In genomic region chr11:34655335-34656008, GRCh38 we compare ENCODE assay signal across 11 cellular contexts. TPM values are rescaled to one million over a fixed set of nuclear protein-coding genes. Genes with fewer than 3 reads are reported as not detected.
DNase-seq lines count a peak whose midpoint lies in the region; ATAC-seq, FAIRE-seq and TF ChIP-seq lines count a peak whose summit lies in the region.
"Had no signal": no experiment of that assay in that cellular context is flagged by ENCODE, and none has a peak within 500 bp of the region (broad histone marks: within the 10 kb centered on the region; RNA-seq: fewer than 3 reads in every experiment).

No MANE protein-coding gene starts in this region.

- H4K8ac ChIP-seq in IMR-90 (ENCODE audit: low read depth in 2 of 2, low read length in 2 of 2) = peak overlapping the region; percentile 38 to 86

- H3K4me3 ChIP-seq in ACC112 (ENCODE audit: low read depth, low read length) (no peak overlapping the region), IMR-90 (ENCODE audit: insufficient read depth, low read depth, low read length) (no peak overlapping the region), bronchial epithelial cell (ENCODE audit: low read depth, low read length) (no peak overlapping the region), lower lobe of right lung (no peak overlapping the region)
- H3K4me3 ChIP-seq in CD4-positive, alpha-beta memory T cell (ENCODE audit: low read length in 2 of 2) = no peak overlapping the region
- H3K4me3 ChIP-seq: lung had no signal

- BruUV-seq in IMR-90 (replicated peaks; lab: Mats Ljungman, UMichigan) = no TSS peak

- H3K14ac ChIP-seq in IMR-90 (replicated peaks; ENCODE audit: low read depth, low read length) = peak overlapping the region; percentile 79

- peak overlapping the region; percentile 94 for H3K27ac ChIP-seq in ACC112 (ENCODE audit: low read depth, low read length)
- peak overlapping the region; percentile 57 for H3K27ac ChIP-seq in IMR-90 (ENCODE audit: insufficient read depth, low read length)
- H3K27ac ChIP-seq in lower lobe of right lung = peak overlapping the region; percentile 43
- H3K27ac ChIP-seq in CD4-positive, alpha-beta memory T cell (ENCODE audit: low read depth, low read length) = no peak overlapping the region

- H2BK120ac ChIP-seq in IMR-90 (ENCODE audit: low read depth, low read length) = peak overlapping the region; percentile 96

- peak overlapping the region; percentile 88 for H3K56ac ChIP-seq in IMR-90 (ENCODE audit: extremely low read depth, insufficient read depth, low read length)

- H2BK15ac ChIP-seq in IMR-90 (ENCODE audit: low read depth, low read length) = peak overlapping the region; percentile 86; the same call in 2 of the 3 replicates

- peaks cover 40% of the 10 kb centered on the region for H3K4me1 ChIP-seq in ACC112 (ENCODE audit: control insufficient read depth, insufficient read depth, low read length, unreplicated experiment)
- H3K4me1 ChIP-seq in IMR-90 (ENCODE audit: control insufficient read depth, insufficient read depth, low read length) = peaks cover 10% of the 10 kb centered on the region
- peaks cover 35% of the 10 kb centered on the region for H3K4me1 ChIP-seq in lower lobe of right lung
- peaks cover 25% of the 10 kb centered on the region for H3K4me1 ChIP-seq in CD4-positive, alpha-beta memory T cell (ENCODE audit: insufficient read depth, low read length)

- H3K9me3 Mint-ChIP-seq in CD4-positive, alpha-beta memory T cell = peaks cover 0 to 2% (median 0%) of the 10 kb centered on the region in 8 donors
- H3K9me3 Mint-ChIP-seq: activated naive CD4-positive, alpha-beta T cell treated with anti-CD3 and anti-CD28 coated beads, Interleukin-2, amount 50 U/mL, for 24 hours had no signal

- FAIRE-seq in bronchial epithelial cell (lab: Jason Lieb, UNC) = no peak

- CTCF ChIA-PET in IMR-90 (lab: Yijun Ruan, JAX) = interaction anchor here (1.8 kb wide), 1 partner anchor 69 kb away, joined by 14 read pairs; no protein-coding TSS in a partner anchor
- CTCF ChIA-PET in CD4-positive, alpha-beta memory T cell (lab: Charles Lee; ENCODE audit: partially characterized antibody) = no interaction called here

- H2AK9ac ChIP-seq in IMR-90 (replicated peaks; ENCODE audit: low read depth, low read length, poor library complexity) = peak overlapping the region; percentile 49

- no peaks in the 10 kb centered on the region for H4K20me1 ChIP-seq in IMR-90 (ENCODE audit: insufficient read depth, low read length)

- H2AFZ ChIP-seq in ACC112 (ENCODE audit: low read length, unreplicated experiment) (peak overlapping the region; percentile 33), IMR-90 (replicated peaks; ENCODE audit: low read length, poor library complexity) (peak overlapping the region; percentile 73)

- H3K27ac Mint-ChIP-seq in CD4-positive, alpha-beta memory T cell = no peak overlapping the region
- H3K27ac Mint-ChIP-seq: activated naive CD4-positive, alpha-beta T cell treated with anti-CD3 and anti-CD28 coated beads, Interleukin-2, amount 50 U/mL, for 24 hours; CD4-positive, CD25-positive, alpha-beta regulatory T cell had no signal

- no peak for TF ChIP-seq CTCF in IMR-90 (conservative IDR thresholded peaks at IDR 0.05; ENCODE audit: low read depth, low read length)
- no peak for TF ChIP-seq CTCF in bronchial epithelial cell (IDR thresholded peaks at IDR 0.05; ENCODE audit: insufficient read depth, low read length, severe bottlenecking)
- TF ChIP-seq CTCF in lower lobe of right lung (IDR thresholded peaks at IDR 0.05) = no peak

- no peak overlapping the region for H3K4me3 Mint-ChIP-seq in CD4-positive, alpha-beta memory T cell
- H3K4me3 Mint-ChIP-seq: activated naive CD4-positive, alpha-beta T cell treated with anti-CD3 and anti-CD28 coated beads, Interleukin-2, amount 50 U/mL, for 24 hours; CD4-positive, CD25-positive, alpha-beta regulatory T cell had no signal

- ATAC-seq in IMR-90 (ENCODE audit: low read depth) (peak; percentile 59), lower lobe of right lung (no peak)

- DNase-seq in IMR-90 (peak; percentile 97), bronchial epithelial cell (ENCODE audit: low read depth) (peak; percentile 83), lower lobe of right lung (no peak), NCI-H510A treated with DMSO at 0.1 percent for 48 hours (lab: John Stamatoyannopoulos, UW) (no peak), NCI-H69 (lab: John Stamatoyannopoulos, UW) (no peak), SKM-1 (lab: John Stamatoyannopoulos, UW; ENCODE audit: unreplicated experiment) (no peak)
- no peak for DNase-seq in CD4-positive, alpha-beta memory T cell
- DNase-seq: CD4-positive, CD25-positive, alpha-beta regulatory T cell had no signal

- peaks cover 7 to 15% of the 10 kb centered on the region in 2 donors for H3K27me3 Mint-ChIP-seq in CD4-positive, alpha-beta memory T cell

- no peaks in the 10 kb centered on the region for H3K79me2 ChIP-seq in ACC112 (ENCODE audit: control insufficient read depth, insufficient read depth, low read length, unreplicated experiment)

- H3K36me3 ChIP-seq in ACC112 (ENCODE audit: insufficient read depth, low read length) = no peaks in the 10 kb centered on the region
- H3K36me3 ChIP-seq in IMR-90 (ENCODE audit: control insufficient read depth, insufficient read depth, low read length) = no peaks in the 10 kb centered on the region
- peaks cover 38% of the 10 kb centered on the region for H3K36me3 ChIP-seq in bronchial epithelial cell (ENCODE audit: control insufficient read depth, insufficient read depth, low read length)
- H3K36me3 ChIP-seq in lower lobe of right lung = peaks cover 18% of the 10 kb centered on the region
- no peaks in the 10 kb centered on the region for H3K36me3 ChIP-seq in CD4-positive, alpha-beta memory T cell (ENCODE audit: insufficient read depth, low read length)

- no peak for TF ChIP-seq RAD21 in IMR-90 (IDR thresholded peaks at IDR 0.05; ENCODE audit: low read length)

- H3K36me3 Mint-ChIP-seq in CD4-positive, alpha-beta memory T cell = no peaks in the 10 kb centered on the region
- H3K36me3 Mint-ChIP-seq: activated naive CD4-positive, alpha-beta T cell treated with anti-CD3 and anti-CD28 coated beads, Interleukin-2, amount 50 U/mL, for 24 hours; CD4-positive, CD25-positive, alpha-beta regulatory T cell had no signal

- dilution Hi-C loops in IMR-90 (cut with HindIII; ENCODE audit: low sequenced_read_pairs, unreplicated experiment) = no loop called here

- TF ChIP-seq POLR2A in IMR-90 (IDR thresholded peaks at IDR 0.05; ENCODE audit: low read depth, low read length) = no peak

- H3K4ac ChIP-seq in IMR-90 (ENCODE audit: low read depth, low read length) = peak overlapping the region; percentile 93

- H3K23ac ChIP-seq in IMR-90 (ENCODE audit: low read depth, low read length) = peak overlapping the region; percentile 82

- no peaks in the 10 kb centered on the region for H3K79me1 ChIP-seq in IMR-90 (ENCODE audit: low read depth in 1 of 2, low read length in 2 of 2)

- H3K18ac ChIP-seq in IMR-90 (ENCODE audit: low read depth, low read length) = peak overlapping the region; percentile 70; the same call in 1 of the 2 replicates

- H4K5ac ChIP-seq in IMR-90 (ENCODE audit: low read depth, low read length) = peak overlapping the region; percentile 36; the same call in 1 of the 2 replicates

- H3K27me3 ChIP-seq in ACC112 (ENCODE audit: insufficient read depth, low read length) (no peaks in the 10 kb centered on the region), IMR-90 (ENCODE audit: control insufficient read depth, insufficient read depth, low read length) (no peaks in the 10 kb centered on the region), bronchial epithelial cell (ENCODE audit: control insufficient read depth, insufficient read depth, low read length) (no peaks in the 10 kb centered on the region), lower lobe of right lung (ENCODE audit: low read depth) (no peaks in the 10 kb centered on the region)
- no peaks in the 10 kb centered on the region for H3K27me3 ChIP-seq in CD4-positive, alpha-beta memory T cell (ENCODE audit: insufficient read depth, low read length)

- intact Hi-C loops in IMR-90 (cut with micrococcal nuclease) (no loop called here), lower lobe of right lung (cut with DNase I) (no loop called here)
- intact Hi-C loops in CD4-positive, alpha-beta memory T cell (cut with micrococcal nuclease) = no loop called here

- H3K9me1 ChIP-seq in IMR-90 (ENCODE audit: insufficient read depth, low read length) = peaks cover 17% of the 10 kb centered on the region

- peak overlapping the region; percentile 4; the same call in 1 of the 2 replicates for H3K4me2 ChIP-seq in IMR-90 (ENCODE audit: low read depth, low read length)

- peak overlapping the region; percentile 96 for H2BK20ac ChIP-seq in IMR-90 (ENCODE audit: low read depth, low read length)

- POLR2A ChIA-PET in IMR-90 (lab: Charles Lee; ENCODE audit: unreplicated experiment) = interaction anchor here (0.5 to 1.2 kb wide), 2 partner anchors 11 to 175 kb away, joined by 3 read pairs; no protein-coding TSS in a partner anchor
- POLR2A ChIA-PET in CD4-positive, alpha-beta memory T cell (lab: Charles Lee; ENCODE audit: partially characterized antibody) = no interaction called here

- peak overlapping the region; percentile 86 for H4K91ac ChIP-seq in IMR-90 (ENCODE audit: insufficient read depth, low read depth, low read length)

- H3K9me3 ChIP-seq in IMR-90 (ENCODE audit: control insufficient read depth, insufficient read depth, low read length) (no peaks in the 10 kb centered on the region), lower lobe of right lung (no peaks in the 10 kb centered on the region)
- H3K9me3 ChIP-seq in CD4-positive, alpha-beta memory T cell (ENCODE audit: control insufficient read depth in 1 of 2, low read length in 2 of 2) = no peaks in the 10 kb centered on the region

- peak overlapping the region; percentile 85 for H2BK5ac ChIP-seq in IMR-90 (ENCODE audit: low read depth, low read length, poor library complexity, severe bottlenecking)

- H2AK5ac ChIP-seq in IMR-90 (ENCODE audit: low read depth, low read length) = peak overlapping the region; percentile 74

- in situ Hi-C loops in IMR-90 (cut with MboI; ENCODE audit: low sequenced_read_pairs) = no loop called here

- 0% methylated on average over 1 of the region's 2 CpGs; no CpG with 5 or more reads in 1 of the 2 experiments for WGBS in IMR-90 (ENCODE audit: extremely low coverage in 2 of 2, insufficient read length in 1 of 2), 2 experiments

- H3K9ac ChIP-seq in IMR-90 (ENCODE audit: low read depth, low read length) = no peak overlapping the region; the same call in 1 of the 2 replicates

- peaks cover 16 to 27% (median 21%) of the 10 kb centered on the region in 4 donors for H3K4me1 Mint-ChIP-seq in CD4-positive, alpha-beta memory T cell

TF ChIP-seq in IMR-90, 13 proteins besides CTCF, POLR2A, EP300 and RAD21 (continues in another document):
- no peak for TF ChIP-seq RFX5 (IDR thresholded peaks at IDR 0.05; ENCODE audit: low read depth, low read length)
- peak; percentile 33 for TF ChIP-seq RCOR1 (IDR thresholded peaks at IDR 0.05; ENCODE audit: insufficient replicate concordance, low read length)
- no peak for TF ChIP-seq NFE2L2 (IDR thresholded peaks at IDR 0.05; ENCODE audit: low read depth, low read length)

RNA-seq across cellular contexts. Expression of gene EHF, which starts 34.6 kb away (rescaled TPM):
- under 0.01 TPM in 1 of 2 replicates, not detected in the other for total RNA-seq in IMR-90 (2012; rRNA removed)
- polyA plus RNA-seq in IMR-90 (2012; rRNA removed) = not detected in 2 replicates
- polyA plus RNA-seq in IMR-90 (2012; cell fraction: cytosol; rRNA removed) = not detected in 2 replicates
- not detected in 2 replicates for polyA plus RNA-seq in IMR-90 (2012; cell fraction: nucleus; rRNA removed; ENCODE audit: low replicate concordance)
- total RNA-seq in bronchial epithelial cell = 239 and 322 TPM in 2 replicates
- 60.5 TPM for total RNA-seq in lower lobe of right lung
- total RNA-seq in CD4-positive, alpha-beta memory T cell = not detected
- polyA plus RNA-seq in CD4-positive, alpha-beta memory T cell = not detected
- total RNA-seq: CD4-positive, CD25-positive, alpha-beta regulatory T cell had no signal
- polyA plus RNA-seq: CD4-positive, CD25-positive, alpha-beta regulatory T cell had no signal

Comparison
In these comparisons a context has a peak if more than half of its experiments do, and no peak if none do; other contexts are left out.
1. DNase-seq: peak in IMR-90 (single experiment) and bronchial epithelial cell (single experiment); none in lower lobe of right lung (single experiment), NCI-H510A treated with DMSO at 0.1 percent for 48 hours (single experiment), CD4-positive, alpha-beta memory T cell (0 of 5), NCI-H69 (single experiment) and SKM-1 (single experiment).
2. RNA of gene EHF, which starts 34.6 kb away (total RNA-seq): 239 to 322 TPM in bronchial epithelial cell and 60.5 TPM in lower lobe of right lung (single experiment); not detected in CD4-positive, alpha-beta memory T cell and under 0.01 TPM in IMR-90; every median in the first group is over 10 times any median in the second.